In genomic region chr15:62420371-62420770, GRCh38 we compare ENCODE assay signal across 1 cellular context. TPM values are rescaled to one million over a fixed set of nuclear protein-coding genes. Genes with fewer than 3 reads are reported as not detected.
"Had no signal": no experiment of that assay in that cellular context is flagged by ENCODE, and none has a peak within 500 bp of the region (broad histone marks: within the 10 kb centered on the region; RNA-seq: fewer than 3 reads in every experiment).

No MANE protein-coding gene starts in this region.

RNA-seq across cellular contexts. Expression of gene TLN2, which starts 30.0 kb away (rescaled TPM):
- polyA plus RNA-seq: naive thymus-derived CD4-positive, alpha-beta T cell had no signal
